12 cellular contexts compared by ENCODE assay signal in genomic region chr4:41709844-41710481, GRCh38. TPM values are rescaled to one million over a fixed set of nuclear protein-coding genes. Genes with fewer than 3 reads are reported as not detected.
A peak's percentile ranks its signal among the peaks of the same experiment; 100 is the strongest.
DNase-seq lines count a peak whose midpoint lies in the region.
"Had no signal": no experiment of that assay in that cellular context is flagged by ENCODE, and none has a peak within 500 bp of the region (broad histone marks: within the 10 kb centered on the region; RNA-seq: fewer than 3 reads in every experiment).

No MANE protein-coding gene starts in this region.

- H3K9me3 ChIP-seq in adipocyte (ENCODE audit: control insufficient read depth, low read length): no peaks in the 10 kb centered on the region

- H3K27me3 ChIP-seq in adipocyte (replicated peaks; ENCODE audit: control insufficient read depth, insufficient read depth, low read length): peaks cover 7% of the 10 kb centered on the region

- no peak overlapping the region for H3K4me3 ChIP-seq in adipocyte (ENCODE audit: low read length)
- H3K4me3 ChIP-seq: coronary artery, neural progenitor cell had no signal

- DNase-seq in DMS53 treated with DMSO at 0.1 percent for 48 hours (lab: John Stamatoyannopoulos, UW; ENCODE audit: unreplicated experiment) (peak; percentile 85), NCI-H1436 (lab: John Stamatoyannopoulos, UW) (peak; percentile 55), adipocyte (ENCODE audit: low read depth) (peak; percentile 56), myocyte (ENCODE audit: low read depth) (peak; percentile 59), NCI-H146 treated with DMSO at 0.1 percent for 48 hours (lab: John Stamatoyannopoulos, UW; ENCODE audit: unreplicated experiment) (no peak), iPS-NIHi11 (ENCODE audit: low spot score) (no peak), amniotic stem cell (lab: John Stamatoyannopoulos, UW) (no peak), T-helper 1 cell (no peak)
- DNase-seq: T-cell had no signal

- H3K36me3 ChIP-seq in adipocyte (ENCODE audit: control insufficient read depth, insufficient read depth, low read length, severe bottlenecking): no peaks in the 10 kb centered on the region
- H3K36me3 ChIP-seq: neural progenitor cell had no signal

- no peaks in the 10 kb centered on the region for H3K4me1 ChIP-seq in adipocyte (ENCODE audit: control insufficient read depth, insufficient read depth, low read length)
- H3K4me1 ChIP-seq: neural progenitor cell had no signal

- no peak overlapping the region for H3K9ac ChIP-seq in adipocyte (ENCODE audit: low read length)
- H3K9ac ChIP-seq: neural progenitor cell had no signal

RNA-seq across cellular contexts. Expression of gene PHOX2B, which starts 38.6 kb away (rescaled TPM):
- total RNA-seq in myocyte: not detected in 2 replicates
- not detected for polyA plus RNA-seq in myocyte (2012)
- total RNA-seq: T-cell, ureter had no signal

Comparison
In these comparisons a context has a peak if more than half of its experiments do, and no peak if none do; other contexts are left out.
1. DNase-seq: peak in DMS53 treated with DMSO at 0.1 percent for 48 hours (single experiment), NCI-H1436 (single experiment), adipocyte (single experiment) and myocyte (single experiment); none in NCI-H146 treated with DMSO at 0.1 percent for 48 hours (single experiment), iPS-NIHi11 (single experiment), amniotic stem cell (single experiment) and T-helper 1 cell (0 of 5).